In genomic region chr12:88444481-88444880, GRCh38 we compare ENCODE assay signal across 27 cellular contexts.
"Had no signal": no experiment of that assay in that cellular context is flagged by ENCODE, and none has a peak within 500 bp of the region (broad histone marks: within the 10 kb centered on the region; RNA-seq: fewer than 3 reads in every experiment).

No MANE protein-coding gene starts in this region.

- DNase-seq: activated B cell treated with CpG ODN at 0.5 μM for 24 hours; activated CD4-positive, alpha-beta T cell treated with anti-CD3 and anti-CD28 coated beads for 48 hours; activated CD4-positive, alpha-beta T cell treated with anti-CD3 and anti-CD28 coated beads, Interleukin-2, amount 50 U/mL, for 1 hour; activated CD4-positive, alpha-beta T cell treated with anti-CD3 and anti-CD28 coated beads, Interleukin-2, amount 50 U/mL, for 48 hours; activated CD8-positive, alpha-beta memory T cell treated with anti-CD3 and anti-CD28 coated beads for 24 hours; activated CD8-positive, alpha-beta T cell treated with anti-CD3 and anti-CD28 coated beads for 36 hours; activated effector memory CD4-positive, alpha-beta T cell treated with anti-CD3 and anti-CD28 coated beads, Interleukin-2, amount 50 U/mL, for 16 hours; activated naive CD4-positive, alpha-beta T cell treated with anti-CD3 and anti-CD28 coated beads for 36 hours; activated naive CD8-positive, alpha-beta T cell treated with anti-CD3 and anti-CD28 coated beads for 36 hours; activated naive CD8-positive, alpha-beta T cell treated with anti-CD3 and anti-CD28 coated beads, Interleukin-2, amount 50 U/mL, for 24 hours; activated T-cell treated with anti-CD3 and anti-CD28 coated beads, Interleukin-2, amount 50 U/mL, for 48 hours; adrenal gland; amygdala; aorta; body of pancreas; caudate nucleus; cortex of kidney; dermis blood vessel endothelial cell; effector CD4-positive, alpha-beta T cell; effector memory CD8-positive, alpha-beta T cell; foreskin fibroblast; head of caudate nucleus; T-helper 17 cell; T1000; WERI-Rb-1 had no signal

- ATAC-seq: activated CD4-positive, CD25-positive, alpha-beta regulatory T cell treated with anti-CD3 and anti-CD28 coated beads, Interleukin-2, amount 50 U/mL, for 24 hours; activated CD8-positive, alpha-beta T cell treated with anti-CD3 and anti-CD28 coated beads for 36 hours; activated naive CD8-positive, alpha-beta T cell treated with anti-CD3 and anti-CD28 coated beads, Interleukin-2, amount 50 U/mL, for 24 hours; body of pancreas; effector memory CD8-positive, alpha-beta T cell; esophagus mucosa; T-helper 17 cell had no signal
